Comparison of ENCODE assay signal across 8 cellular contexts in the genomic region with DNA sequence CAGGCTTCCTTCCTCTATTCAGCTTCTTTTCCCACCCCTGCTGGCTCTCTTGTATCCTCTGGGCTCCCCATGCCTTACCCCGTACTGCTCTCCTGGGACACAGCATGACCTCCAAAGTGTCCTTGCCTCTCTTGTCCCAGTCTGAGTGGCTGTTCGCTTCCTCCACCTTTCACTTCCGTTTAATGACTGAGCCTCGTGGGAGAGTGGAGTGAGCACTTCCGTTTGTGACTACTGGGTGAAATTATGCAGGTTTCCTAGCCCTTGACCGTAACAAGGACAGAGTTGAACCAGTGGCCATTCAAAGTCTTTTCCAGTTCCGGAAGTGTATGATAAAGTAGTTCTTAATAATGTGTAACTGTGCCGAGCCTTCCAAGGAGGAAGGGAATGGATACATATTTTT.
DNase-seq lines count a peak whose midpoint lies in the region; ATAC-seq and TF ChIP-seq lines count a peak whose summit lies in the region.

No MANE protein-coding gene starts in this region.

- H3K27me3 Mint-ChIP-seq in stimulated activated naive CD8-positive, alpha-beta T cell treated with anti-CD3 and anti-CD28 coated beads, Interleukin-15, Interleukin-2, amounts not matched to agents 100 ng/mL and 50 ng/mL, for 24 hours: no peaks in the 10 kb centered on the region
- no peaks in the 10 kb centered on the region for H3K27me3 Mint-ChIP-seq in activated T-cell treated with anti-CD3 and anti-CD28 coated beads, Interleukin-2, amount 50 U/mL, for 4 hours (ENCODE audit: low read depth)

- H3K4me1 ChIP-seq in HAP-1: peaks cover 23% of the 10 kb centered on the region

- no peak for TF ChIP-seq CTCF in fibroblast of mammary gland (conservative IDR thresholded peaks at IDR 0.05; ENCODE audit: control insufficient read depth, insufficient read depth, low read depth, low read length)

- ATAC-seq in stimulated activated naive CD8-positive, alpha-beta T cell treated with anti-CD3 and anti-CD28 coated beads, Interleukin-15, Interleukin-2, amounts not matched to agents 100 U/mL and 50 U/mL, for 24 hours: no peak
- no peak for ATAC-seq in activated T-cell treated with anti-CD3 and anti-CD28 coated beads, Interleukin-2, amount 50 U/mL, for 4 hours

- peaks cover 5% of the 10 kb centered on the region for H3K36me3 Mint-ChIP-seq in stimulated activated naive CD8-positive, alpha-beta T cell treated with anti-CD3 and anti-CD28 coated beads, Interleukin-15, Interleukin-2, amounts not matched to agents 100 ng/mL and 50 ng/mL, for 24 hours (ENCODE audit: low read depth)
- no peaks in the 10 kb centered on the region for H3K36me3 Mint-ChIP-seq in activated T-cell treated with anti-CD3 and anti-CD28 coated beads, Interleukin-2, amount 50 U/mL, for 4 hours (ENCODE audit: insufficient read depth)

- peaks cover 81% of the 10 kb centered on the region for H3K4me1 Mint-ChIP-seq in stimulated activated naive CD8-positive, alpha-beta T cell treated with anti-CD3 and anti-CD28 coated beads, Interleukin-15, Interleukin-2, amounts not matched to agents 100 ng/mL and 50 ng/mL, for 24 hours (ENCODE audit: low read depth)
- peaks cover 76% of the 10 kb centered on the region for H3K4me1 Mint-ChIP-seq in activated T-cell treated with anti-CD3 and anti-CD28 coated beads, Interleukin-2, amount 50 U/mL, for 4 hours (ENCODE audit: low read depth)

- no peaks in the 10 kb centered on the region for H3K9me3 ChIP-seq in HAP-1

- no peaks in the 10 kb centered on the region for H3K27me3 ChIP-seq in HAP-1 (ENCODE audit: low read depth)

- H3K4me3 ChIP-seq in fibroblast of mammary gland (ENCODE audit: control insufficient read depth, low read depth, low read length) (no peak overlapping the region), HAP-1 (no peak overlapping the region)

- no peaks in the 10 kb centered on the region for H3K36me3 ChIP-seq in HAP-1 (replicated peaks)

- no peak for DNase-seq in stimulated activated naive CD8-positive, alpha-beta T cell treated with anti-CD3 and anti-CD28 coated beads, Interleukin-15, Interleukin-2, amounts not matched to agents 100 U/mL and 50 U/mL, for 24 hours
- peak; percentile 67 for DNase-seq in HT-29 (ENCODE audit: low spot score)
- peak; percentile 19 for DNase-seq in fibroblast of mammary gland (ENCODE audit: low read depth)
- DNase-seq in activated effector memory CD4-positive, alpha-beta T cell treated with Interleukin-2 at 50 U/mL for 16 hours: no peak
- no peak for DNase-seq in HAP-1 (ENCODE audit: low spot score in 2 of 2)
- no peak for DNase-seq in activated T-cell treated with anti-CD3 and anti-CD28 coated beads, Interleukin-2, amount 50 U/mL, for 4 hours
- DNase-seq in erythroblast (lab: John Stamatoyannopoulos, UW): no peak

- H3K9me3 Mint-ChIP-seq in stimulated activated naive CD8-positive, alpha-beta T cell treated with anti-CD3 and anti-CD28 coated beads, Interleukin-15, Interleukin-2, amounts not matched to agents 100 ng/mL and 50 ng/mL, for 24 hours: no peaks in the 10 kb centered on the region
- no peaks in the 10 kb centered on the region for H3K9me3 Mint-ChIP-seq in activated T-cell treated with anti-CD3 and anti-CD28 coated beads, Interleukin-2, amount 50 U/mL, for 4 hours

- in situ Hi-C loops in HAP-1 (cut with MboI; ENCODE audit: low sequenced_read_pairs): no loop called here

- no peak for TF ChIP-seq POLR2A in erythroblast (IDR thresholded peaks at IDR 0.05; ENCODE audit: low read length)

- peak overlapping the region; percentile 84 for H3K27ac Mint-ChIP-seq in stimulated activated naive CD8-positive, alpha-beta T cell treated with anti-CD3 and anti-CD28 coated beads, Interleukin-15, Interleukin-2, amounts not matched to agents 100 ng/mL and 50 ng/mL, for 24 hours

- peak overlapping the region; percentile 6 for H3K4me3 Mint-ChIP-seq in stimulated activated naive CD8-positive, alpha-beta T cell treated with anti-CD3 and anti-CD28 coated beads, Interleukin-15, Interleukin-2, amounts not matched to agents 100 ng/mL and 50 ng/mL, for 24 hours
- no peak overlapping the region for H3K4me3 Mint-ChIP-seq in activated T-cell treated with anti-CD3 and anti-CD28 coated beads, Interleukin-2, amount 50 U/mL, for 4 hours

Comparison
In these comparisons a context has a peak if more than half of its experiments do, and no peak if none do; other contexts are left out.
1. DNase-seq: peak in HT-29 (single experiment) and fibroblast of mammary gland (single experiment); none in stimulated activated naive CD8-positive, alpha-beta T cell treated with anti-CD3 and anti-CD28 coated beads, Interleukin-15, Interleukin-2, amounts not matched to agents 100 U/mL and 50 U/mL, for 24 hours (single experiment), activated effector memory CD4-positive, alpha-beta T cell treated with Interleukin-2 at 50 U/mL for 16 hours (single experiment), HAP-1 (0 of 2), activated T-cell treated with anti-CD3 and anti-CD28 coated beads, Interleukin-2, amount 50 U/mL, for 4 hours (single experiment) and erythroblast (0 of 2).